ENCODE assay signal across 8 cellular contexts in the genomic region with DNA sequence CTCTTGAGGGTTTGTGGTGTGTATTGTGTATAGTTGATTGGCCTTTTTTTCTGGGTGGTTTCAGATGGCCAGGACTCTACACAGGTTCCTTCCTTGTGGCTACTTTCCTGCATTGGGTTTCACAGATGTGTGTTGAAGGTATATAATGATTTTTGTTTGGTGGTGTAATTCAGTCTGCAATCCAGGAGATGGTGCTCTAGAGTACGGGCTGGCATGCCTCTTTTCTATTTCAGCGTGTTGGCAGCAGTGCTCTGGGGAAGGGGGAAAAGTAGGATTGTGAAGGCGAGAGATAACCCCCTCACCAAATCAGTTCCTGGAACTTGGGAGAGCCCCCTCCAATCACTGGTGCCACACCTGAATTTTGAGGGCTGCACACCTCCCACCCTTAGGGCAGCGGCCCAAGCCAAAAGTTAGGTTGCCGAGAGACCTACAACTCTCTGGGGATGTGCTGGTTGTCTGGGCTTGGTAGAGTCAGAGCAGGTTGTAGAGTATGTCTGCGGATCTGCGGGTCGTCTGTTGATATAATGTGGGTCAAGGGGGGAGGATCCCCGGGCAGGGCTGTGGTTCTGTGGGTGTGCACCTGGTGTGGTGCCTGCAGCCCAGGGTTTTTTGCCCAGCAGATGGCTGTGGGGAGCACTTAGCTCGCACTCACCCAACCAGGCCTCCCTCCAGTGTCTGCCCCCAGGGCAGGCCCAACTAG.
DNase-seq lines count a peak whose midpoint lies in the region; ATAC-seq and TF ChIP-seq lines count a peak whose summit lies in the region.
"Not testable (repeated sequence)": the region's sequence is repeated elsewhere in the genome, so short reads cannot be mapped to it uniquely, and the experiment has no call there.

No MANE protein-coding gene starts in this region.

- H3K79me1 ChIP-seq in mesendoderm (ENCODE audit: low read length), result not testable (repeated sequence)

- not testable (repeated sequence) for H3K4me1 ChIP-seq in mesendoderm (ENCODE audit: control insufficient read depth, low read depth, low read length)

- H3K4me2 ChIP-seq in mesendoderm (ENCODE audit: low read length), result not testable (repeated sequence)

- H3K4ac ChIP-seq in mesendoderm (ENCODE audit: low read depth, low read length), result not testable (repeated sequence)

- not testable (repeated sequence) for H3K27me3 ChIP-seq in mesendoderm (ENCODE audit: insufficient read depth, low read length, poor library complexity)

- H3K4me3 ChIP-seq in foreskin fibroblast (ENCODE audit: low read depth in 1 of 2, low read length in 2 of 2); mesendoderm (ENCODE audit: low read length): not testable (repeated sequence)

- not testable (repeated sequence) for H4K5ac ChIP-seq in mesendoderm (ENCODE audit: low read length)

- H2BK120ac ChIP-seq in mesendoderm (ENCODE audit: low read depth, low read length), result not testable (repeated sequence)

- not testable (repeated sequence) for H3K23ac ChIP-seq in mesendoderm (ENCODE audit: low read length)

- H3K36me3 ChIP-seq in mesendoderm (ENCODE audit: control insufficient read depth, insufficient read depth, low read length), result not testable (repeated sequence)

- H2BK15ac ChIP-seq in mesendoderm (replicated peaks; ENCODE audit: low read depth), result not testable (repeated sequence)

- not testable (repeated sequence) for H2AK5ac ChIP-seq in mesendoderm (ENCODE audit: low read length)

- DNase-seq in CD1c-positive myeloid dendritic cell (ENCODE audit: extremely low spot score), result peak; percentile 7
- peak; percentile 11 for DNase-seq in H4 (ENCODE audit: low spot score)
- peak; percentile 2 for DNase-seq in NCI-H1694 (lab: John Stamatoyannopoulos, UW)
- DNase-seq in SHP77 treated with DMSO at 0.1 percent for 48 hours (lab: John Stamatoyannopoulos, UW), result peak; percentile 75
- DNase-seq in amniotic epithelial cell (ENCODE audit: low read depth), result peak; percentile 3
- DNase-seq in foreskin fibroblast, result not testable (repeated sequence)
- peak; percentile 52 for DNase-seq in mesendoderm
- peak; percentile 4 for DNase-seq in stimulated activated naive CD8-positive, alpha-beta T cell treated with anti-CD3 and anti-CD28 coated beads, Interleukin-15, Interleukin-2, amounts not matched to agents 100 U/mL and 50 U/mL, for 24 hours

- not testable (repeated sequence) for H2BK5ac ChIP-seq in mesendoderm (ENCODE audit: low read length)

- H4K8ac ChIP-seq in mesendoderm (ENCODE audit: low read depth, low read length), result not testable (repeated sequence)

- not testable (repeated sequence) for H3K18ac ChIP-seq in mesendoderm (ENCODE audit: low read length)

- no CpG with 5 or more reads among the region's 10 CpGs for WGBS in mesendoderm (ENCODE audit: extremely low coverage, insufficient coverage, low lambda C conversion rate)

- peak; percentile 27 for TF ChIP-seq CTCF in foreskin fibroblast (IDR thresholded peaks at IDR 0.05; ENCODE audit: low read depth, low read length)

- not testable (repeated sequence) for H3K79me2 ChIP-seq in mesendoderm (ENCODE audit: control insufficient read depth, insufficient read depth, low read length)

- ATAC-seq in stimulated activated naive CD8-positive, alpha-beta T cell treated with anti-CD3 and anti-CD28 coated beads, Interleukin-15, Interleukin-2, amounts not matched to agents 100 U/mL and 50 U/mL, for 24 hours, result not testable (repeated sequence)

- H3K56ac ChIP-seq in mesendoderm (ENCODE audit: low read length), result not testable (repeated sequence)

- not testable (repeated sequence) for H3K27ac ChIP-seq in mesendoderm (ENCODE audit: low read depth, low read length)

- H3K9ac ChIP-seq in mesendoderm (ENCODE audit: low read length), result not testable (repeated sequence)
